1 cellular context compared by ENCODE assay signal in genomic region chr2:215371915-215372897, GRCh38.
TF ChIP-seq lines count a peak whose summit lies in the region.

No MANE protein-coding gene starts in this region.

TF ChIP-seq in WTC11, 78 proteins besides CTCF, POLR2A, EP300 and RAD21 (continued from another document):
- TF ChIP-seq, protein P1, sequence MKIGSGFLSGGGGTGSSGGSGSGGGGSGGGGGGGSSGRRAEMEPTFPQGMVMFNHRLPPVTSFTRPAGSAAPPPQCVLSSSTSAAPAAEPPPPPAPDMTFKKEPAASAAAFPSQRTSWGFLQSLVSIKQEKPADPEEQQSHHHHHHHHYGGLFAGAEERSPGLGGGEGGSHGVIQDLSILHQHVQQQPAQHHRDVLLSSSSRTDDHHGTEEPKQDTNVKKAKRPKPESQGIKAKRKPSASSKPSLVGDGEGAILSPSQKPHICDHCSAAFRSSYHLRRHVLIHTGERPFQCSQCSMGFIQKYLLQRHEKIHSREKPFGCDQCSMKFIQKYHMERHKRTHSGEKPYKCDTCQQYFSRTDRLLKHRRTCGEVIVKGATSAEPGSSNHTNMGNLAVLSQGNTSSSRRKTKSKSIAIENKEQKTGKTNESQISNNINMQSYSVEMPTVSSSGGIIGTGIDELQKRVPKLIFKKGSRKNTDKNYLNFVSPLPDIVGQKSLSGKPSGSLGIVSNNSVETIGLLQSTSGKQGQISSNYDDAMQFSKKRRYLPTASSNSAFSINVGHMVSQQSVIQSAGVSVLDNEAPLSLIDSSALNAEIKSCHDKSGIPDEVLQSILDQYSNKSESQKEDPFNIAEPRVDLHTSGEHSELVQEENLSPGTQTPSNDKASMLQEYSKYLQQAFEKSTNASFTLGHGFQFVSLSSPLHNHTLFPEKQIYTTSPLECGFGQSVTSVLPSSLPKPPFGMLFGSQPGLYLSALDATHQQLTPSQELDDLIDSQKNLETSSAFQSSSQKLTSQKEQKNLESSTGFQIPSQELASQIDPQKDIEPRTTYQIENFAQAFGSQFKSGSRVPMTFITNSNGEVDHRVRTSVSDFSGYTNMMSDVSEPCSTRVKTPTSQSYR (CRISPR knock-in tag; IDR thresholded peaks at IDR 0.05) = no peak
- TF ChIP-seq ELF4 (CRISPR knock-in tag; IDR thresholded peaks at IDR 0.05; ENCODE audit: low read depth) = no peak
- TF ChIP-seq SMAD3 (CRISPR knock-in tag; IDR thresholded peaks at IDR 0.05; ENCODE audit: borderline replicate concordance) = no peak
- TF ChIP-seq, protein P2, sequence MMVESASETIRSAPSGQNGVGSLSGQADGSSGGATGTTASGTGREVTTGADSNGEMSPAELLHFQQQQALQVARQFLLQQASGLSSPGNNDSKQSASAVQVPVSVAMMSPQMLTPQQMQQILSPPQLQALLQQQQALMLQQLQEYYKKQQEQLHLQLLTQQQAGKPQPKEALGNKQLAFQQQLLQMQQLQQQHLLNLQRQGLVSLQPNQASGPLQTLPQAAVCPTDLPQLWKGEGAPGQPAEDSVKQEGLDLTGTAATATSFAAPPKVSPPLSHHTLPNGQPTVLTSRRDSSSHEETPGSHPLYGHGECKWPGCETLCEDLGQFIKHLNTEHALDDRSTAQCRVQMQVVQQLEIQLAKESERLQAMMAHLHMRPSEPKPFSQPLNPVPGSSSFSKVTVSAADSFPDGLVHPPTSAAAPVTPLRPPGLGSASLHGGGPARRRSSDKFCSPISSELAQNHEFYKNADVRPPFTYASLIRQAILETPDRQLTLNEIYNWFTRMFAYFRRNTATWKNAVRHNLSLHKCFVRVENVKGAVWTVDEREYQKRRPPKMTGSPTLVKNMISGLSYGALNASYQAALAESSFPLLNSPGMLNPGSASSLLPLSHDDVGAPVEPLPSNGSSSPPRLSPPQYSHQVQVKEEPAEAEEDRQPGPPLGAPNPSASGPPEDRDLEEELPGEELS (CRISPR knock-in tag; IDR thresholded peaks at IDR 0.05) = no peak
- TF ChIP-seq FOXP1 (CRISPR knock-in tag; IDR thresholded peaks at IDR 0.05; ENCODE audit: borderline replicate concordance) = no peak
- no peak for TF ChIP-seq RELA (CRISPR knock-in tag; IDR thresholded peaks at IDR 0.05; ENCODE audit: borderline replicate concordance)
- TF ChIP-seq MXD4 (CRISPR knock-in tag; IDR thresholded peaks at IDR 0.05; ENCODE audit: borderline replicate concordance) = no peak
- TF ChIP-seq FOXJ3 (CRISPR knock-in tag; IDR thresholded peaks at IDR 0.05; ENCODE audit: borderline replicate concordance) = no peak
